In genomic region chr16:29807426-29808218, GRCh38 we compare ENCODE assay signal across 8 cellular contexts. TPM values are rescaled to one million over a fixed set of nuclear protein-coding genes. Genes with fewer than 3 reads are reported as not detected.
A peak's percentile ranks its signal among the peaks of the same experiment; 100 is the strongest.
DNase-seq lines count a peak whose midpoint lies in the region; ATAC-seq, FAIRE-seq and TF ChIP-seq lines count a peak whose summit lies in the region.

No MANE protein-coding gene starts in this region.

- peak overlapping the region; percentile 92 to 98 (median 94) for H3K27ac Mint-ChIP-seq in nephron

- DNase-seq in GM12891 (ENCODE audit: insufficient read length, low spot score): peak; percentile 69
- DNase-seq in LHCN-M2 (ENCODE audit: low read depth): peak; percentile 90
- DNase-seq in activated effector memory CD4-positive, alpha-beta T cell treated with anti-CD3 and anti-CD28 coated beads, Interleukin-2, amount 50 U/mL, for 16 hours: peak; percentile 94
- DNase-seq in fibroblast of pulmonary artery (ENCODE audit: low read depth): peak; percentile 95
- DNase-seq in stimulated activated naive CD8-positive, alpha-beta T cell treated with anti-CD3 and anti-CD28 coated beads, Interleukin-15, Interleukin-2, amounts not matched to agents 100 U/mL and 50 U/mL, for 24 hours: peak; percentile 92

- peaks cover 14% of the 10 kb centered on the region for H3K36me3 Mint-ChIP-seq in nephron (ENCODE audit: low read depth)

- no peaks in the 10 kb centered on the region for H3K27me3 Mint-ChIP-seq in nephron (ENCODE audit: low read depth)

- FAIRE-seq in GM12891 (lab: Jason Lieb, UNC): peak; percentile 98

- H3K9me3 Mint-ChIP-seq in nephron: no peaks in the 10 kb centered on the region

- TF ChIP-seq CTCF in fibroblast of pulmonary artery (IDR thresholded peaks at IDR 0.05; ENCODE audit: low read length, missing control alignments): peak; percentile 42
- TF ChIP-seq CTCF in nephron (IDR thresholded peaks at IDR 0.05; ENCODE audit: unreplicated experiment in 3 of 3): peak; percentile 41 to 52 (median 49)

- TF ChIP-seq POLR2A in GM12891 (IDR thresholded peaks at IDR 0.05; ENCODE audit: low read depth, low read length): peak; percentile 71
- peak; percentile 78 for TF ChIP-seq POLR2A in Raji (IDR thresholded peaks at IDR 0.05; ENCODE audit: insufficient read depth, low read depth, low read length)

- H3K4me3 ChIP-seq in fibroblast of pulmonary artery (replicated peaks; ENCODE audit: low read depth, low read length): peak overlapping the region; percentile 66

- H3K4me3 Mint-ChIP-seq in nephron: peak overlapping the region; percentile 82 to 92 (median 92)

- peaks cover 59% of the 10 kb centered on the region for H3K4me1 Mint-ChIP-seq in nephron

- ATAC-seq in stimulated activated naive CD8-positive, alpha-beta T cell treated with anti-CD3 and anti-CD28 coated beads, Interleukin-15, Interleukin-2, amounts not matched to agents 100 U/mL and 50 U/mL, for 24 hours: peak; percentile 19
- ATAC-seq in GM18520 (IDR thresholded peaks at IDR 0.05; ENCODE audit: unreplicated experiment): no peak

TF ChIP-seq in GM12891, 5 proteins besides CTCF, POLR2A, EP300 and RAD21:
- peak; percentile 37; the same call in 1 of the 2 replicates for TF ChIP-seq TAF1 (IDR thresholded peaks at IDR 0.05; ENCODE audit: low read depth, low read length)
- no peak for TF ChIP-seq PAX5 (IDR thresholded peaks at IDR 0.05; ENCODE audit: insufficient read depth, low read length, severe bottlenecking)
- peak; percentile 76 for TF ChIP-seq POLR2AphosphoS5 (IDR thresholded peaks at IDR 0.05; ENCODE audit: low read depth, low read length)
- no peak for TF ChIP-seq SPI1 (IDR thresholded peaks at IDR 0.05; ENCODE audit: low read depth, low read length)

RNA-seq across cellular contexts. Expression of gene MAZ, which starts 1.3 kb away (rescaled TPM):
- 133 TPM for polyA plus RNA-seq in GM12891 (2012; ENCODE audit: low read depth, missing spikeins)
- 126 and 147 TPM in 2 replicates for total RNA-seq in LHCN-M2 (2014; rRNA removed)
- polyA plus RNA-seq in LHCN-M2 (2012): 261 TPM

RNA-seq across cellular contexts. Expression of gene PRRT2, which starts 4.4 kb away (rescaled TPM):
- 0.36 TPM for polyA plus RNA-seq in GM12891 (2012; ENCODE audit: low read depth, missing spikeins)
- total RNA-seq in LHCN-M2 (2014; rRNA removed): 0.58 and 1.1 TPM in 2 replicates
- polyA plus RNA-seq in LHCN-M2 (2012): 0.62 TPM

RNA-seq across cellular contexts. Expression of gene PAGR1, which starts 8.3 kb away (rescaled TPM):
- polyA plus RNA-seq in GM12891 (2012; ENCODE audit: low read depth, missing spikeins): 16.9 TPM
- 63.2 and 63.4 TPM in 2 replicates for total RNA-seq in LHCN-M2 (2014; rRNA removed)
- polyA plus RNA-seq in LHCN-M2 (2012): 23.9 TPM

RNA-seq across cellular contexts. Expression of gene MVP, which starts 12.6 kb away (rescaled TPM):
- polyA plus RNA-seq in GM12891 (2012; ENCODE audit: low read depth, missing spikeins): 56.5 TPM
- total RNA-seq in LHCN-M2 (2014; rRNA removed): 275 and 303 TPM in 2 replicates
- 235 TPM for polyA plus RNA-seq in LHCN-M2 (2012)

RNA-seq across cellular contexts. Expression of gene KIF22, which starts 17.1 kb away (rescaled TPM):
- polyA plus RNA-seq in GM12891 (2012; ENCODE audit: low read depth, missing spikeins): 52.3 TPM
- 100 and 108 TPM in 2 replicates for total RNA-seq in LHCN-M2 (2014; rRNA removed)
- polyA plus RNA-seq in LHCN-M2 (2012): 43.7 TPM
